Comparison of ENCODE assay signal across 1 cellular context in the genomic region with DNA sequence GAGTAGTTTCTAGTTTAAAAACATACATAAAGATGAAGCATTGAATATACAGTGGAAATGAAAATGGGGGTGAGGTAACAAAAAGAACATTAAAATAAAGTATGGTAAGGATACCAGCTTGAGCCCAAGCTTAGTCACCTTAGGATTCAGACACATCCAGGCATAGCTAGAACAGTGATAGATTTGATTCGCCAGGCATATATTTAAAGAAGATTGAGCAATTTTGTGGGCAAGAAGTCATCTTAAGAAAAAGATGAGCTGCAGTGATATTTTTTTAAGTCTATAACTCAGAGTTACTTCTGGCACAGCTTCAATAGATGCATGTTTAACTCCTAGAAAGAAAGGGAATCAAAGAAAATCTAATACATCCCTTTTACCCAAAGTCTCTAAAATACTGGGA.
TF ChIP-seq lines count a peak whose summit lies in the region.

No MANE protein-coding gene starts in this region.

TF ChIP-seq in IMR-90, 13 proteins besides CTCF, POLR2A, EP300 and RAD21 (continued from another document):
- TF ChIP-seq, protein P1, sequence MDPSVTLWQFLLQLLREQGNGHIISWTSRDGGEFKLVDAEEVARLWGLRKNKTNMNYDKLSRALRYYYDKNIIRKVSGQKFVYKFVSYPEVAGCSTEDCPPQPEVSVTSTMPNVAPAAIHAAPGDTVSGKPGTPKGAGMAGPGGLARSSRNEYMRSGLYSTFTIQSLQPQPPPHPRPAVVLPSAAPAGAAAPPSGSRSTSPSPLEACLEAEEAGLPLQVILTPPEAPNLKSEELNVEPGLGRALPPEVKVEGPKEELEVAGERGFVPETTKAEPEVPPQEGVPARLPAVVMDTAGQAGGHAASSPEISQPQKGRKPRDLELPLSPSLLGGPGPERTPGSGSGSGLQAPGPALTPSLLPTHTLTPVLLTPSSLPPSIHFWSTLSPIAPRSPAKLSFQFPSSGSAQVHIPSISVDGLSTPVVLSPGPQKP (IDR thresholded peaks at IDR 0.05; ENCODE audit: borderline replicate concordance, low read depth, low read length), result no peak
- TF ChIP-seq MAZ (IDR thresholded peaks at IDR 0.05; ENCODE audit: borderline replicate concordance, low read depth, low read length) (no peak), RCOR1 (IDR thresholded peaks at IDR 0.05; ENCODE audit: insufficient replicate concordance, low read length) (no peak), CHD1 (IDR thresholded peaks at IDR 0.05; ENCODE audit: low read depth, low read length) (no peak), FOS (IDR thresholded peaks at IDR 0.05; ENCODE audit: low read depth, low read length) (no peak), RFX5 (IDR thresholded peaks at IDR 0.05; ENCODE audit: low read depth, low read length) (no peak), MAFK (IDR thresholded peaks at IDR 0.05; ENCODE audit: low read depth, low read length) (no peak), MXI1 (IDR thresholded peaks at IDR 0.05; ENCODE audit: borderline replicate concordance, low read depth, low read length) (no peak), SMC3 (IDR thresholded peaks at IDR 0.05; ENCODE audit: low read depth, low read length) (no peak)
- TF ChIP-seq, protein P2, sequence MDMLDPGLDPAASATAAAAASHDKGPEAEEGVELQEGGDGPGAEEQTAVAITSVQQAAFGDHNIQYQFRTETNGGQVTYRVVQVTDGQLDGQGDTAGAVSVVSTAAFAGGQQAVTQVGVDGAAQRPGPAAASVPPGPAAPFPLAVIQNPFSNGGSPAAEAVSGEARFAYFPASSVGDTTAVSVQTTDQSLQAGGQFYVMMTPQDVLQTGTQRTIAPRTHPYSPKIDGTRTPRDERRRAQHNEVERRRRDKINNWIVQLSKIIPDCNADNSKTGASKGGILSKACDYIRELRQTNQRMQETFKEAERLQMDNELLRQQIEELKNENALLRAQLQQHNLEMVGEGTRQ (IDR thresholded peaks at IDR 0.05; ENCODE audit: low read depth, low read length), result no peak
